8 cellular contexts compared by ENCODE assay signal in genomic region chr7:43582503-43583423, GRCh38. TPM values are rescaled to one million over a fixed set of nuclear protein-coding genes. Genes with fewer than 3 reads are reported as not detected.
DNase-seq lines count a peak whose midpoint lies in the region; ATAC-seq and TF ChIP-seq lines count a peak whose summit lies in the region.

STK17A (plus strand) TSS chr7:43583108; CDS start chr7:43583244, 136 bp downstream.

- peak; percentile 100 for TF ChIP-seq CTCF in DOHH2 (IDR thresholded peaks at IDR 0.05; ENCODE audit: low read depth, low read length, poor library complexity, severe bottlenecking)
- peak; percentile 95 for TF ChIP-seq CTCF in natural killer cell (IDR thresholded peaks at IDR 0.05)

- peak; percentile 86 for DNase-seq in RPMI7951 (ENCODE audit: low read depth)
- peak; percentile 86 to 92 for DNase-seq in activated T-helper 1 cell treated with anti-CD3 and anti-CD28 coated beads, Interleukin-2, amount 50 U/mL, for 16 hours (ENCODE audit: low read depth in 1 of 2, low spot score in 1 of 2)
- DNase-seq in fibroblast of peridontal ligament (ENCODE audit: extremely low read depth): peak; percentile 86
- peak; percentile 97 for DNase-seq in natural killer cell
- peak; percentile 92 for DNase-seq in stimulated activated naive CD8-positive, alpha-beta T cell treated with anti-CD3 and anti-CD28 coated beads, Interleukin-15, Interleukin-2, amounts not matched to agents 100 U/mL and 50 U/mL, for 24 hours

- H3K27me3 Mint-ChIP-seq in natural killer cell (ENCODE audit: low read depth in 2 of 2): peaks cover 14 to 25% of the 10 kb centered on the region in 2 donors

- H3K9me3 Mint-ChIP-seq in natural killer cell: no peaks in the 10 kb centered on the region

- H3K27ac Mint-ChIP-seq in natural killer cell: peak within 1 kb of the TSS; percentile 83 to 99

- peaks cover 31% of the 10 kb centered on the region for H3K4me1 ChIP-seq in DOHH2 (ENCODE audit: control insufficient read depth, low read length)

- H3K27ac ChIP-seq in DOHH2 (ENCODE audit: low read depth, low read length): peak within 1 kb of the TSS; percentile 85
- H3K27ac ChIP-seq in KOPT-K1 (ENCODE audit: low read depth, low read length, poor library complexity, severe bottlenecking): peak within 1 kb of the TSS; percentile 93

- peaks cover 39 to 49% of the 10 kb centered on the region in 2 donors for H3K4me1 Mint-ChIP-seq in natural killer cell

- H3K9me2 ChIP-seq in DOHH2 (replicated peaks; ENCODE audit: control insufficient read depth, low read length): no peaks in the 10 kb centered on the region

- peaks cover 13% of the 10 kb centered on the region for H3F3A ChIP-seq in DOHH2 (ENCODE audit: control insufficient read depth, insufficient read depth)

- H3K4me3 Mint-ChIP-seq in natural killer cell: peak within 1 kb of the TSS; percentile 100

- peak within 1 kb of the TSS; percentile 83 for H3K4me3 ChIP-seq in DOHH2 (ENCODE audit: low read length)

- H3K36me3 Mint-ChIP-seq in natural killer cell: peaks cover 8% of the 10 kb centered on the region

- H3K79me2 ChIP-seq in DOHH2 (ENCODE audit: control insufficient read depth, low read length): peaks cover 49% of the 10 kb centered on the region

- peaks cover 26% of the 10 kb centered on the region for H3K36me3 ChIP-seq in DOHH2 (ENCODE audit: control insufficient read depth, low read length)
- H3K36me3 ChIP-seq in KOPT-K1 (ENCODE audit: insufficient read depth, low read length): no peaks in the 10 kb centered on the region

- peaks cover 16% of the 10 kb centered on the region for H3K27me3 ChIP-seq in DOHH2 (ENCODE audit: control insufficient read depth, low read length)

- H4K20me1 ChIP-seq in DOHH2 (ENCODE audit: control insufficient read depth, insufficient read depth, low read depth, low read length): peaks cover 15% of the 10 kb centered on the region

- intact Hi-C loops in natural killer cell (cut with micrococcal nuclease): loop anchor here (1.0 to 10.0 kb wide), 4 partner anchors 118 to 1302 kb away; partner anchors contain the start of gene PURB

- peak within 1 kb of the TSS; percentile 87 for H3K4me2 ChIP-seq in DOHH2 (ENCODE audit: low read length)

- ATAC-seq in GM21786 (IDR thresholded peaks at IDR 0.05; ENCODE audit: unreplicated experiment) (peak; percentile 61), natural killer cell (peak; percentile 73 to 95 (median 79))
- peak; percentile 90 for ATAC-seq in stimulated activated naive CD8-positive, alpha-beta T cell treated with anti-CD3 and anti-CD28 coated beads, Interleukin-15, Interleukin-2, amounts not matched to agents 100 U/mL and 50 U/mL, for 24 hours

- H3K9me3 ChIP-seq in DOHH2 (ENCODE audit: control insufficient read depth, insufficient read depth, low read length) (no peaks in the 10 kb centered on the region), KOPT-K1 (ENCODE audit: insufficient read depth, low read length, poor library complexity, severe bottlenecking) (no peaks in the 10 kb centered on the region)

RNA-seq across cellular contexts. Expression of gene STK17A, which starts in this region (rescaled TPM):
- 94.3 and 97.4 TPM in 2 replicates for total RNA-seq in RPMI7951 (2014; rRNA removed; shearing (Covaris generic))
- total RNA-seq in natural killer cell: 100 to 1,000 TPM in 2 of 3 donors, 10 to 100 TPM in 1; 92.9 to 135 (median 111) TPM

Comparison
In these comparisons a context has a peak if more than half of its experiments do, and no peak if none do; other contexts are left out.
1. Peak in every context shown above with its lines: DNase-seq, ATAC-seq, H3K4me3 ChIP-seq and H3K27ac ChIP-seq.